In genomic region chr16:51818342-51818944, GRCh38 we compare ENCODE assay signal across 9 cellular contexts.
DNase-seq lines count a peak whose midpoint lies in the region; ATAC-seq and TF ChIP-seq lines count a peak whose summit lies in the region.
"Had no signal": no experiment of that assay in that cellular context is flagged by ENCODE, and none has a peak within 500 bp of the region (broad histone marks: within the 10 kb centered on the region; RNA-seq: fewer than 3 reads in every experiment).

No MANE protein-coding gene starts in this region.

- intact Hi-C loops in head of caudate nucleus (cut with DNase I) (loop anchor here (10.0 kb wide), 1 partner anchor 166 kb away; no protein-coding TSS in a partner anchor), thyroid gland (cut with DNase I) (no loop called here)

- no peak overlapping the region for H3K27ac ChIP-seq in thyroid gland
- H3K27ac ChIP-seq: BLaER1 treated with 17β-estradiol and CSF1 and Interleukin-3, amounts not matched to agents 10 nM and 100 nM had no signal

- H3K36me3 ChIP-seq in thyroid gland, result no peaks in the 10 kb centered on the region
- H3K36me3 ChIP-seq: BLaER1 treated with 17β-estradiol and CSF1 and Interleukin-3, amounts not matched to agents 10 nM and 100 nM had no signal

- no peaks in the 10 kb centered on the region for H3K27me3 ChIP-seq in thyroid gland
- H3K27me3 ChIP-seq: BLaER1 treated with 17β-estradiol and CSF1 and Interleukin-3, amounts not matched to agents 10 nM and 100 nM had no signal

- peaks cover 0 to 13% of the 10 kb centered on the region in 2 donors for H3K4me1 ChIP-seq in thyroid gland

- TF ChIP-seq CTCF in thyroid gland (IDR thresholded peaks at IDR 0.05), result peak in 4 of 6 experiments; percentile 51 to 71 (median 66)

- DNase-seq in NCI-H2171 treated with DMSO at 0.1 percent for 48 hours (lab: John Stamatoyannopoulos, UW), result peak; percentile 37
- no peak for DNase-seq in NCI-H2171 (lab: John Stamatoyannopoulos, UW)
- peak; percentile 66 for DNase-seq in SK-MEL-5 (ENCODE audit: low read depth, low spot score)
- DNase-seq in head of caudate nucleus, result peak in 37 of 42 donors; percentile 2 to 82 (median 45)
- DNase-seq in thyroid gland, result peak; percentile 58 to 77
- DNase-seq in DMS153 treated with DMSO at 0.1 percent for 48 hours (lab: John Stamatoyannopoulos, UW; ENCODE audit: unreplicated experiment), result no peak

- in situ Hi-C loops in SK-MEL-5 (cut with HindIII; ENCODE audit: low pct_unique_long_range_greater_than_20kb, low sequenced_read_pairs), result no loop called here

- H3K9me3 ChIP-seq in thyroid gland, result no peaks in the 10 kb centered on the region

- 13 to 23% methylated on average over 4 of the region's 4 CpGs for WGBS in thyroid gland, 2 donors

- H3K4me3 ChIP-seq in thyroid gland (replicated peaks in 1 of 3), result no peak overlapping the region
- H3K4me3 ChIP-seq: BLaER1 treated with 17β-estradiol and CSF1 and Interleukin-3, amounts not matched to agents 10 nM and 100 nM had no signal

- no peak for TF ChIP-seq POLR2A in thyroid gland (IDR thresholded peaks at IDR 0.05)

- ATAC-seq in HG03354 (IDR thresholded peaks at IDR 0.05; ENCODE audit: poor library complexity, severe bottlenecking, unreplicated experiment) (peak; percentile 66), GM18873 (IDR thresholded peaks at IDR 0.05; ENCODE audit: low FRiP score, unreplicated experiment) (no peak)

Comparison
In these comparisons a context has a peak if more than half of its experiments do, and no peak if none do; other contexts are left out.
1. DNase-seq: peak in NCI-H2171 treated with DMSO at 0.1 percent for 48 hours (single experiment), SK-MEL-5 (single experiment), head of caudate nucleus (37 of 42) and thyroid gland (2 of 2); none in NCI-H2171 (single experiment) and DMS153 treated with DMSO at 0.1 percent for 48 hours (single experiment).